In genomic region chr6:27867051-27867940, GRCh38 we compare ENCODE assay signal across 8 cellular contexts. TPM values are rescaled to one million over a fixed set of nuclear protein-coding genes. Genes with fewer than 3 reads are reported as not detected.
DNase-seq lines count a peak whose midpoint lies in the region; ATAC-seq and TF ChIP-seq lines count a peak whose summit lies in the region.

No MANE protein-coding gene starts in this region.

- peaks cover 66% of the 10 kb centered on the region for H3K4me1 Mint-ChIP-seq in activated CD8-positive, alpha-beta memory T cell treated with anti-CD3 and anti-CD28 coated beads, Interleukin-2, amount 10 ng/mL, durations not matched to agents 7 days and 5 days

- TF ChIP-seq EP300 in stomach (IDR thresholded peaks at IDR 0.05) = no peak

- H3K36me3 ChIP-seq in muscle layer of colon (ENCODE audit: insufficient read depth, low read length) (no peaks in the 10 kb centered on the region), stomach (no peaks in the 10 kb centered on the region)

- H3K27ac ChIP-seq in epithelial cell of prostate (peak overlapping the region; percentile 25), muscle layer of colon (ENCODE audit: low read depth, low read length) (no peak overlapping the region), stomach (peak overlapping the region; percentile 58 to 85 (median 79))

- intact Hi-C loops in stomach (cut with DNase I; ENCODE audit: low total_unique reads) = no loop called here

- WGBS in stomach, 5 donors = 2 to 4% (median 2%) methylated on average over 31 to 45 of the region's 45 CpGs

- no peak for TF ChIP-seq CTCF in stomach (IDR thresholded peaks at IDR 0.05)

- peak; percentile 27 for ATAC-seq in HG03108 (IDR thresholded peaks at IDR 0.05; ENCODE audit: unreplicated experiment)
- peak; percentile 32 for ATAC-seq in activated CD8-positive, alpha-beta memory T cell treated with anti-CD3 and anti-CD28 coated beads, Interleukin-2, amount 10 ng/mL, durations not matched to agents 7 days and 5 days

- peak overlapping the region; percentile 100 for H3K27ac Mint-ChIP-seq in activated CD8-positive, alpha-beta memory T cell treated with anti-CD3 and anti-CD28 coated beads, Interleukin-2, amount 10 ng/mL, durations not matched to agents 7 days and 5 days

- H3K27me3 Mint-ChIP-seq in activated CD8-positive, alpha-beta memory T cell treated with anti-CD3 and anti-CD28 coated beads, Interleukin-2, amount 10 ng/mL, durations not matched to agents 7 days and 5 days = peaks cover 12% of the 10 kb centered on the region

- peaks cover 26% of the 10 kb centered on the region for H3K4me1 ChIP-seq in muscle layer of colon (ENCODE audit: insufficient read depth, low read length)
- H3K4me1 ChIP-seq in stomach = peaks cover 26 to 49% (median 46%) of the 10 kb centered on the region in 4 donors

- CTCF ChIA-PET in activated CD8-positive, alpha-beta memory T cell treated with anti-CD3 and anti-CD28 coated beads, Interleukin-2, amount 10 ng/mL, durations not matched to agents 7 days and 5 days (lab: Charles Lee) = interaction anchor here (0.8 to 11.3 kb wide), 11 partner anchors 26 to 1650 kb away, joined by 3 to 183 read pairs (median 3); a partner anchor contains a TSS

- H3K36me3 Mint-ChIP-seq in activated CD8-positive, alpha-beta memory T cell treated with anti-CD3 and anti-CD28 coated beads, Interleukin-2, amount 10 ng/mL, durations not matched to agents 7 days and 5 days = peaks cover 7% of the 10 kb centered on the region

- H3K27me3 ChIP-seq in muscle layer of colon (ENCODE audit: control insufficient read depth in 1 of 2, insufficient read depth in 2 of 2, low read length in 2 of 2) (peaks cover 51 to 81% of the 10 kb centered on the region in 2 donors), stomach (peaks cover 0 to 57% (median 3%) of the 10 kb centered on the region in 3 donors)

- no peaks in the 10 kb centered on the region for H3K9me3 ChIP-seq in muscle layer of colon (ENCODE audit: low read length)
- no peaks in the 10 kb centered on the region for H3K9me3 ChIP-seq in stomach

- peak in 1 of 4 donors; percentile 70 for TF ChIP-seq POLR2A in stomach (IDR thresholded peaks at IDR 0.05)

- H3K4me3 ChIP-seq in muscle layer of colon (ENCODE audit: low read depth in 1 of 2, low read length in 2 of 2) (peak overlapping the region; percentile 9 to 86), stomach (peak overlapping the region; percentile 56 to 72 (median 62))

- H3K9me3 Mint-ChIP-seq in activated CD8-positive, alpha-beta memory T cell treated with anti-CD3 and anti-CD28 coated beads, Interleukin-2, amount 10 ng/mL, durations not matched to agents 7 days and 5 days (ENCODE audit: low read depth) = no peaks in the 10 kb centered on the region

- no peak overlapping the region for H3K9ac ChIP-seq in muscle layer of colon (ENCODE audit: low read length)

- H3K4me3 Mint-ChIP-seq in activated CD8-positive, alpha-beta memory T cell treated with anti-CD3 and anti-CD28 coated beads, Interleukin-2, amount 10 ng/mL, durations not matched to agents 7 days and 5 days = peak overlapping the region; percentile 89

- DNase-seq in GF-D8 (lab: John Stamatoyannopoulos, UW) (peak; percentile 84), NCI-H774 (lab: John Stamatoyannopoulos, UW) (peak; percentile 57), epithelial cell of prostate (ENCODE audit: low read depth, low spot score) (no peak), stomach (peak; percentile 82), SIG-M5 (lab: John Stamatoyannopoulos, UW) (no peak)
- peak; percentile 93 for DNase-seq in activated CD8-positive, alpha-beta memory T cell treated with anti-CD3 and anti-CD28 coated beads, Interleukin-2, amount 10 ng/mL, durations not matched to agents 7 days and 5 days

RNA-seq across cellular contexts. Expression of gene OR2B2, which starts 44.9 kb away (rescaled TPM):
- not detected for total RNA-seq in activated CD8-positive, alpha-beta memory T cell treated with anti-CD3 and anti-CD28 coated beads, Interleukin-2, amount 10 ng/mL, durations not matched to agents 7 days and 5 days
- not detected for total RNA-seq in stomach
- not detected for polyA plus RNA-seq in stomach

Comparison
In these comparisons a context has a peak if more than half of its experiments do, and no peak if none do; other contexts are left out.
1. DNase-seq: peak in GF-D8 (single experiment), NCI-H774 (single experiment), activated CD8-positive, alpha-beta memory T cell treated with anti-CD3 and anti-CD28 coated beads, Interleukin-2, amount 10 ng/mL, durations not matched to agents 7 days and 5 days (single experiment) and stomach (single experiment); none in epithelial cell of prostate (single experiment) and SIG-M5 (single experiment).